Comparison of ENCODE assay signal across 15 cellular contexts in genomic region chr10:74255800-74256422, GRCh38.
DNase-seq lines count a peak whose midpoint lies in the region; ATAC-seq and TF ChIP-seq lines count a peak whose summit lies in the region.
"Had no signal": no experiment of that assay in that cellular context is flagged by ENCODE, and none has a peak within 500 bp of the region (broad histone marks: within the 10 kb centered on the region; RNA-seq: fewer than 3 reads in every experiment).

No MANE protein-coding gene starts in this region.

- TF ChIP-seq CTCF in neural progenitor cell (IDR thresholded peaks at IDR 0.05): no peak

- ATAC-seq in HG02870 (IDR thresholded peaks at IDR 0.05; ENCODE audit: unreplicated experiment): no peak
- ATAC-seq in HG03280 (IDR thresholded peaks at IDR 0.05; ENCODE audit: unreplicated experiment): no peak
- ATAC-seq: activated naive CD8-positive, alpha-beta T cell treated with anti-CD3 and anti-CD28 coated beads, Interleukin-2, amount 50 U/mL, for 24 hours; natural killer cell had no signal

- H3K79me2 ChIP-seq in neural progenitor cell (ENCODE audit: low read depth): no peaks in the 10 kb centered on the region

- H3K4me3 ChIP-seq in neural progenitor cell: no peak overlapping the region
- H3K4me3 ChIP-seq: sigmoid colon had no signal

- H3K4me1 Mint-ChIP-seq in neural progenitor cell: peaks cover 22% of the 10 kb centered on the region
- H3K4me1 Mint-ChIP-seq: natural killer cell had no signal

- H4K20me1 ChIP-seq in neural progenitor cell (ENCODE audit: low read depth): no peaks in the 10 kb centered on the region

- no peaks in the 10 kb centered on the region for H3K9me3 ChIP-seq in neural progenitor cell (ENCODE audit: low read depth)
- H3K9me3 ChIP-seq: sigmoid colon had no signal

- no peaks in the 10 kb centered on the region for H3K36me3 Mint-ChIP-seq in neural progenitor cell
- H3K36me3 Mint-ChIP-seq: CD4-positive, alpha-beta memory T cell; natural killer cell had no signal

- no peak overlapping the region for H2AFZ ChIP-seq in neural progenitor cell (replicated peaks)

- peak overlapping the region; percentile 3 for H3K4me2 ChIP-seq in neural progenitor cell

- H3K27me3 ChIP-seq in neural progenitor cell: no peaks in the 10 kb centered on the region
- H3K27me3 ChIP-seq: sigmoid colon had no signal

- no peaks in the 10 kb centered on the region for H3K36me3 ChIP-seq in neural progenitor cell
- H3K36me3 ChIP-seq: sigmoid colon had no signal

- H3F3A ChIP-seq in neural progenitor cell (ENCODE audit: low read depth): no peaks in the 10 kb centered on the region

- DNase-seq in GF-D8 (lab: John Stamatoyannopoulos, UW) (peak; percentile 48), NCI-H2227 (lab: John Stamatoyannopoulos, UW; ENCODE audit: unreplicated experiment) (peak; percentile 31), astrocyte of the hippocampus (ENCODE audit: low read depth, low spot score) (peak; percentile 16), neural progenitor cell (ENCODE audit: low spot score) (peak; percentile 35), NCI-H1092 (lab: John Stamatoyannopoulos, UW) (no peak)
- no peak for DNase-seq in activated naive CD4-positive, alpha-beta T cell treated with anti-CD3 and anti-CD28 coated beads, Interleukin-2, amount 50 U/mL, for 16 hours
- DNase-seq: activated naive CD8-positive, alpha-beta T cell treated with anti-CD3 and anti-CD28 coated beads, Interleukin-2, amount 50 U/mL, for 24 hours; CD4-positive, alpha-beta memory T cell; cortex of kidney; natural killer cell; sigmoid colon; substantia nigra; T1000 had no signal

- peaks cover 23% of the 10 kb centered on the region for H3K4me1 ChIP-seq in neural progenitor cell

- H3K9me3 Mint-ChIP-seq in neural progenitor cell: no peaks in the 10 kb centered on the region
- H3K9me3 Mint-ChIP-seq: activated naive CD8-positive, alpha-beta T cell treated with anti-CD3 and anti-CD28 coated beads, Interleukin-2, amount 50 U/mL, for 24 hours; CD4-positive, alpha-beta memory T cell; natural killer cell had no signal

- peaks cover 2% of the 10 kb centered on the region for H3K27me3 Mint-ChIP-seq in neural progenitor cell (ENCODE audit: insufficient read depth, low read depth)
- H3K27me3 Mint-ChIP-seq: activated naive CD8-positive, alpha-beta T cell treated with anti-CD3 and anti-CD28 coated beads, Interleukin-2, amount 50 U/mL, for 24 hours; CD4-positive, alpha-beta memory T cell had no signal

- peak overlapping the region; percentile 51 for H3K27ac ChIP-seq in neural progenitor cell
- H3K27ac ChIP-seq: sigmoid colon had no signal

- H3K4me3 Mint-ChIP-seq in neural progenitor cell: no peak overlapping the region
- H3K4me3 Mint-ChIP-seq: activated naive CD8-positive, alpha-beta T cell treated with anti-CD3 and anti-CD28 coated beads, Interleukin-2, amount 50 U/mL, for 24 hours; CD4-positive, alpha-beta memory T cell; natural killer cell had no signal

- H3K9ac ChIP-seq in neural progenitor cell: no peak overlapping the region

- peak overlapping the region; percentile 14 for H3K27ac Mint-ChIP-seq in neural progenitor cell
- H3K27ac Mint-ChIP-seq: activated naive CD8-positive, alpha-beta T cell treated with anti-CD3 and anti-CD28 coated beads, Interleukin-2, amount 50 U/mL, for 24 hours; natural killer cell had no signal

Comparison
In these comparisons a context has a peak if more than half of its experiments do, and no peak if none do; other contexts are left out.
1. DNase-seq: peak in GF-D8 (single experiment), NCI-H2227 (single experiment), astrocyte of the hippocampus (single experiment) and neural progenitor cell (single experiment); none in NCI-H1092 (single experiment) and activated naive CD4-positive, alpha-beta T cell treated with anti-CD3 and anti-CD28 coated beads, Interleukin-2, amount 50 U/mL, for 16 hours (single experiment).